In the genomic region with DNA sequence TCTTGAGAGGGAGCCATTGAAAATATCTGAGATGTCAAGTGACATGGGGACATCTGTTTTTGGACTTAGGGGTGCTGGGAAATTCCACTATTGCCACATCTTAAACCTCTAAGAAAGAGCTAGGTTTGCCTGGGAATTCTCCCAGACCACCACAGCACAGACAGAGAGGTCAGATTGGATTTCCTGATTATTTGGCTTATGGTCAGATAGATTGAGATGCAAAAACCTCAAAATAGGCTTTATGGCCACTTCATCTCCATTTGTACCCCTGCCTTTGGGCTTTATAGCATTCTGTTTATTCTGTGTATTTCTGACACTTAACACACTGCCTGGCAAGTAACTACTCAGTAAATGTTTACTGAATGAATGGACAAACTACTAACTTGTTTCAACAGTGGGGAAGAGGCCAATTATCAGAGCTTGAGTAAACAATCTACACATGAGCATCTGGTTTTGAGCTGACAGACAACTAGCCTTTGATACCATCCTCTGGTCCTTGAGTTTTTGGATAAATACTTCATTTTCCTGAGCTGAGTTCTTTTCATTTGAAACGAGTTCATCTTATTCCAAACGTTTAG, we compare ENCODE assay signal across 16 cellular contexts.
DNase-seq lines count a peak whose midpoint lies in the region; ATAC-seq, FAIRE-seq and TF ChIP-seq lines count a peak whose summit lies in the region.
"Had no signal": no experiment of that assay in that cellular context is flagged by ENCODE, and none has a peak within 500 bp of the region (broad histone marks: within the 10 kb centered on the region; RNA-seq: fewer than 3 reads in every experiment).

No MANE protein-coding gene starts in this region.

- H3K27me3 ChIP-seq in testis = no peaks in the 10 kb centered on the region
- H3K27me3 ChIP-seq: pancreas had no signal

- no peaks in the 10 kb centered on the region for H3K9me3 ChIP-seq in testis
- H3K9me3 ChIP-seq: pancreas had no signal

- DNase-seq in DMS53 (lab: John Stamatoyannopoulos, UW) (peak; percentile 87), NCI-H1417 (lab: John Stamatoyannopoulos, UW) (peak; percentile 44 to 95 (median 70)), NCI-H774 (lab: John Stamatoyannopoulos, UW) (peak; percentile 93), posterior vena cava (ENCODE audit: low spot score) (no peak), WTC11 (ENCODE audit: low spot score) (no peak), testis (no peak)
- DNase-seq: anterior cingulate cortex; NCI-H2171 treated with DMSO at 0.1 percent for 48 hours; pancreas; PC-9; stimulated activated CD4-positive, alpha-beta T cell treated with anti-CD3 and anti-CD28 coated beads, Interleukin-15, amount 100 ng/mL, for 24 hours had no signal

- no peaks in the 10 kb centered on the region for H3K36me3 Mint-ChIP-seq in WTC11
- H3K36me3 Mint-ChIP-seq: mesothelial cell of epicardium had no signal

- H3K4me1 Mint-ChIP-seq in WTC11 = peaks cover 5% of the 10 kb centered on the region

- H3K27me3 Mint-ChIP-seq in WTC11 (ENCODE audit: low read depth) = no peaks in the 10 kb centered on the region

- H3K27ac ChIP-seq in testis = no peak overlapping the region
- H3K27ac ChIP-seq: coronary artery, PC-9 had no signal

- peaks cover 9% of the 10 kb centered on the region for H3K4me1 ChIP-seq in testis

- no peak for ATAC-seq in HG02884 (IDR thresholded peaks at IDR 0.05; ENCODE audit: unreplicated experiment)
- ATAC-seq in WTC11 = no peak
- ATAC-seq: K562 had no signal

- H3K4me3 Mint-ChIP-seq in WTC11 = no peak overlapping the region
- H3K4me3 Mint-ChIP-seq: mesothelial cell of epicardium had no signal

- peak; percentile 88 for FAIRE-seq in islet of Langerhans (lab: Jason Lieb, UNC)
- FAIRE-seq: K562 had no signal

- intact Hi-C loops in posterior vena cava (cut with DNase I) = no loop called here
- intact Hi-C loops in testis (cut with DNase I; ENCODE audit: low total_unique reads) = no loop called here

- POLR2A ChIA-PET in WTC11 (lab: Charles Lee) = no interaction called here

- H3K4me3 ChIP-seq in testis = no peak overlapping the region
- H3K4me3 ChIP-seq: coronary artery, K562, pancreas, PC-9 had no signal

- no peak overlapping the region for H3K27ac Mint-ChIP-seq in WTC11
- H3K27ac Mint-ChIP-seq: mesothelial cell of epicardium had no signal

- no peaks in the 10 kb centered on the region for H3K9me3 Mint-ChIP-seq in WTC11

- no peaks in the 10 kb centered on the region for H3K36me3 ChIP-seq in testis (ENCODE audit: low read depth, missing control alignments)
- H3K36me3 ChIP-seq: pancreas had no signal

- WGBS in testis, 2 donors = 68 to 76% methylated on average over 2 of the region's 2 CpGs

- TF ChIP-seq POLR2A in testis (IDR thresholded peaks at IDR 0.05) = no peak

- CTCF ChIA-PET in WTC11 (lab: Charles Lee) = interaction anchor here (1.2 kb wide), 1 partner anchor 441 kb away, joined by 4 read pairs; no protein-coding TSS in a partner anchor

- no peak for TF ChIP-seq CTCF in WTC11 (IDR thresholded peaks at IDR 0.05)
- no peak for TF ChIP-seq CTCF in testis (IDR thresholded peaks at IDR 0.05)

TF ChIP-seq in WTC11, 78 proteins besides CTCF, POLR2A, EP300 and RAD21:
- TF ChIP-seq, protein P1, sequence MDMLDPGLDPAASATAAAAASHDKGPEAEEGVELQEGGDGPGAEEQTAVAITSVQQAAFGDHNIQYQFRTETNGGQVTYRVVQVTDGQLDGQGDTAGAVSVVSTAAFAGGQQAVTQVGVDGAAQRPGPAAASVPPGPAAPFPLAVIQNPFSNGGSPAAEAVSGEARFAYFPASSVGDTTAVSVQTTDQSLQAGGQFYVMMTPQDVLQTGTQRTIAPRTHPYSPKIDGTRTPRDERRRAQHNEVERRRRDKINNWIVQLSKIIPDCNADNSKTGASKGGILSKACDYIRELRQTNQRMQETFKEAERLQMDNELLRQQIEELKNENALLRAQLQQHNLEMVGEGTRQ (CRISPR knock-in tag; IDR thresholded peaks at IDR 0.05) = no peak
- TF ChIP-seq NFE2L1 (CRISPR knock-in tag; IDR thresholded peaks at IDR 0.05) = no peak
- TF ChIP-seq, protein P2, sequence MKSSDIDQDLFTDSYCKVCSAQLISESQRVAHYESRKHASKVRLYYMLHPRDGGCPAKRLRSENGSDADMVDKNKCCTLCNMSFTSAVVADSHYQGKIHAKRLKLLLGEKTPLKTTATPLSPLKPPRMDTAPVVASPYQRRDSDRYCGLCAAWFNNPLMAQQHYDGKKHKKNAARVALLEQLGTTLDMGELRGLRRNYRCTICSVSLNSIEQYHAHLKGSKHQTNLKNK (CRISPR knock-in tag; IDR thresholded peaks at IDR 0.05) = no peak
- no peak for TF ChIP-seq CBFB (CRISPR knock-in tag; IDR thresholded peaks at IDR 0.05; ENCODE audit: low read depth)
- TF ChIP-seq JAZF1 (CRISPR knock-in tag; IDR thresholded peaks at IDR 0.05) = no peak
- TF ChIP-seq ZNF416 (CRISPR knock-in tag; IDR thresholded peaks at IDR 0.05) = no peak
- no peak for TF ChIP-seq CREB1 (CRISPR knock-in tag; IDR thresholded peaks at IDR 0.05)
- TF ChIP-seq, protein P3, sequence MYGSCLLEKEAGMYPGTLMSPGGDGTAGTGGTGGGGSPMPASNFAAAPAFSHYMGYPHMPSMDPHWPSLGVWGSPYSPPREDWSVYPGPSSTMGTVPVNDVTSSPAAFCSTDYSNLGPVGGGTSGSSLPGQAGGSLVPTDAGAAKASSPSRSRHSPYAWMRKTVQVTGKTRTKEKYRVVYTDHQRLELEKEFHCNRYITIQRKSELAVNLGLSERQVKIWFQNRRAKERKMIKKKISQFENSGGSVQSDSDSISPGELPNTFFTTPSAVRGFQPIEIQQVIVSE (CRISPR knock-in tag; IDR thresholded peaks at IDR 0.05; ENCODE audit: borderline replicate concordance) = no peak
- no peak for TF ChIP-seq ZNF219 (CRISPR knock-in tag; IDR thresholded peaks at IDR 0.05; ENCODE audit: borderline replicate concordance)
- TF ChIP-seq, protein P4, sequence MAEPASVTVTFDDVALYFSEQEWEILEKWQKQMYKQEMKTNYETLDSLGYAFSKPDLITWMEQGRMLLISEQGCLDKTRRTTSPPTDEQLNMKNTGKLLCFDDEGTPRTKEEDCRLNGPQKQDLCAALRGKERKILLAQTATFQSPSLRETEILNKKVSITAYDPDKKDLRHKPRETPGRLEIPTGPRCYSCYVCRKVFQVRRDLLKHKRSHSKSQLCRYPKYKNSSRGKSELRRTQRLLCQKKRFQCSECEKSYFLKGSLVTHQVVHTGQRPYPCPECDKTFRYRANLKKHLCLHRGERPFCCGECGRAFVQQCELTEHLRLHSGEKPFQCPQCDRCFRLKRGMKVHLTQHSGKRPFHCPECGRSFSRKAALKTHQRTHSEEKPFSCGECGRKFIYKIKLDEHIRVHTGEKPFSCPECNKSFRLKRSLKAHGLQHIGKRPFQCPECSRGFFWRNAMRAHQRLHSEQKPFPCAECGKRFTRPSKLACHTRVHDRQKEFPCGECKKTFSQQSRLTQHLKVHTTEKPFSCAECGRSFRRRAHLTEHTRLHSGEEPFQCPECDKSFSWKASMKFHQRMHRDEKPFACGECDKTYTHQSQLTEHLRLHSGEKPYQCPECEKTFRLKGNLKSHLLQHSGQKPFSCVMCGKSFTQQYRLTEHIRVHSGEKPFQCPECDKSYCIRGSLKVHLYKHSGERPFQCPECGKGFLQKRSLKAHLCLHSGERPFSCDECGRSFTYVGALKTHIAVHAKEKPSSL (CRISPR knock-in tag; conservative IDR thresholded peaks at IDR 0.05) = no peak
- TF ChIP-seq TEAD1 (CRISPR knock-in tag; IDR thresholded peaks at IDR 0.05) = no peak
- TF ChIP-seq CREM (CRISPR knock-in tag; IDR thresholded peaks at IDR 0.05) = no peak
- no peak for TF ChIP-seq RELA (CRISPR knock-in tag; IDR thresholded peaks at IDR 0.05; ENCODE audit: borderline replicate concordance)
- TF ChIP-seq NR3C1 (CRISPR knock-in tag; conservative IDR thresholded peaks at IDR 0.05; ENCODE audit: low read depth) = no peak
- TF ChIP-seq, protein P5, sequence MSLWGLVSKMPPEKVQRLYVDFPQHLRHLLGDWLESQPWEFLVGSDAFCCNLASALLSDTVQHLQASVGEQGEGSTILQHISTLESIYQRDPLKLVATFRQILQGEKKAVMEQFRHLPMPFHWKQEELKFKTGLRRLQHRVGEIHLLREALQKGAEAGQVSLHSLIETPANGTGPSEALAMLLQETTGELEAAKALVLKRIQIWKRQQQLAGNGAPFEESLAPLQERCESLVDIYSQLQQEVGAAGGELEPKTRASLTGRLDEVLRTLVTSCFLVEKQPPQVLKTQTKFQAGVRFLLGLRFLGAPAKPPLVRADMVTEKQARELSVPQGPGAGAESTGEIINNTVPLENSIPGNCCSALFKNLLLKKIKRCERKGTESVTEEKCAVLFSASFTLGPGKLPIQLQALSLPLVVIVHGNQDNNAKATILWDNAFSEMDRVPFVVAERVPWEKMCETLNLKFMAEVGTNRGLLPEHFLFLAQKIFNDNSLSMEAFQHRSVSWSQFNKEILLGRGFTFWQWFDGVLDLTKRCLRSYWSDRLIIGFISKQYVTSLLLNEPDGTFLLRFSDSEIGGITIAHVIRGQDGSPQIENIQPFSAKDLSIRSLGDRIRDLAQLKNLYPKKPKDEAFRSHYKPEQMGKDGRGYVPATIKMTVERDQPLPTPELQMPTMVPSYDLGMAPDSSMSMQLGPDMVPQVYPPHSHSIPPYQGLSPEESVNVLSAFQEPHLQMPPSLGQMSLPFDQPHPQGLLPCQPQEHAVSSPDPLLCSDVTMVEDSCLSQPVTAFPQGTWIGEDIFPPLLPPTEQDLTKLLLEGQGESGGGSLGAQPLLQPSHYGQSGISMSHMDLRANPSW (CRISPR knock-in tag; conservative IDR thresholded peaks at IDR 0.05; ENCODE audit: low read depth) = no peak

Comparison
In these comparisons a context has a peak if more than half of its experiments do, and no peak if none do; other contexts are left out.
1. DNase-seq: peak in DMS53 (single experiment), NCI-H1417 (3 of 3) and NCI-H774 (single experiment); none in posterior vena cava (single experiment), WTC11 (single experiment) and testis (single experiment).